Comparison of ENCODE assay signal across 2 cellular contexts in genomic region chr18:841647-842370, GRCh38.
TF ChIP-seq lines count a peak whose summit lies in the region.

No MANE protein-coding gene starts in this region.

TF ChIP-seq in A549, 52 proteins besides CTCF, POLR2A, EP300 and RAD21:
- TF ChIP-seq USF2 (IDR thresholded peaks at IDR 0.05) (no peak), NFE2L2 (conservative IDR thresholded peaks at IDR 0.05; ENCODE audit: low read length) (no peak), E2F6 (IDR thresholded peaks at IDR 0.05; ENCODE audit: borderline replicate concordance, low read depth) (no peak), ESRRA (IDR thresholded peaks at IDR 0.05; ENCODE audit: borderline replicate concordance, low read length) (no peak), ZFP36 (IDR thresholded peaks at IDR 0.05; ENCODE audit: borderline replicate concordance, partially characterized antibody) (no peak), JUNB (IDR thresholded peaks at IDR 0.05) (no peak), TFCP2L1 (CRISPR knock-in tag; IDR thresholded peaks at IDR 0.05) (no peak), EHF (CRISPR knock-in tag; IDR thresholded peaks at IDR 0.05) (no peak), RCOR1 (IDR thresholded peaks at IDR 0.05; ENCODE audit: low read depth, low read length) (no peak), ZSCAN20 (CRISPR knock-in tag; IDR thresholded peaks at IDR 0.05) (no peak), CEBPB (IDR thresholded peaks at IDR 0.05) (no peak), GATA3 (IDR thresholded peaks at IDR 0.05; ENCODE audit: borderline replicate concordance) (no peak), MAFK (IDR thresholded peaks at IDR 0.05; ENCODE audit: partially characterized antibody) (no peak), REST (IDR thresholded peaks at IDR 0.05) (no peak), JUN (IDR thresholded peaks at IDR 0.05) (no peak), POLR2AphosphoS2 (conservative IDR thresholded peaks at IDR 0.05; ENCODE audit: low read length) (no peak), ZNF302 (CRISPR knock-in tag; IDR thresholded peaks at IDR 0.05) (no peak)

TF ChIP-seq in HCT116, 20 proteins besides CTCF, POLR2A, EP300 and RAD21 (continued from another document):
- TF ChIP-seq ZFX (IDR thresholded peaks at IDR 0.05) (no peak), CEBPB (IDR thresholded peaks at IDR 0.05; ENCODE audit: low read depth) (no peak), MAX (IDR thresholded peaks at IDR 0.05) (no peak), ZBTB33 (IDR thresholded peaks at IDR 0.05; ENCODE audit: extremely low read depth, insufficient replicate concordance, low read length) (no peak), SP1 (IDR thresholded peaks at IDR 0.05; ENCODE audit: low read depth) (no peak), SRF (IDR thresholded peaks at IDR 0.05; ENCODE audit: low read depth) (no peak), TCF7L2 (IDR thresholded peaks at IDR 0.05; ENCODE audit: borderline replicate concordance, extremely low read depth, insufficient read depth, insufficient read length) (no peak), EZH2 (IDR thresholded peaks at IDR 0.05) (no peak), EGR1 (IDR thresholded peaks at IDR 0.05; ENCODE audit: low read depth) (no peak), ZNF274 (IDR thresholded peaks at IDR 0.05; ENCODE audit: low read depth, low read length) (no peak), POLR2AphosphoS5 (IDR thresholded peaks at IDR 0.05; ENCODE audit: low read depth, low read length) (no peak), YY1 (IDR thresholded peaks at IDR 0.05; ENCODE audit: extremely low read depth, insufficient replicate concordance, low read depth, low read length) (no peak)
TF ChIP-seq in HCT116: peak in this region for 0.
